ENCODE assay signal across 18 cellular contexts in genomic region chr14:68834816-68835215, GRCh38.
"Had no signal": no experiment of that assay in that cellular context is flagged by ENCODE, and none has a peak within 500 bp of the region (broad histone marks: within the 10 kb centered on the region; RNA-seq: fewer than 3 reads in every experiment).

No MANE protein-coding gene starts in this region.

- H3K4me3 Mint-ChIP-seq: activated naive CD4-positive, alpha-beta T cell treated with anti-CD3 and anti-CD28 coated beads for 36 hours; activated naive CD8-positive, alpha-beta T cell treated with anti-CD3 and anti-CD28 coated beads, Interleukin-2, amount 50 U/mL, for 24 hours; effector memory CD8-positive, alpha-beta T cell; natural killer cell treated with Interleukin-12 subunit alpha and Interleukin-12 subunit beta and Interleukin-15 and Interleukin-18, amount 100 ng/mL, for 72 hours had no signal

- DNase-seq: activated CD4-positive, alpha-beta T cell treated with anti-CD3 and anti-CD28 coated beads for 1 hour; activated CD4-positive, alpha-beta T cell treated with anti-CD3 and anti-CD28 coated beads, Interleukin-2, amount 50 U/mL, for 4 hours; activated naive CD4-positive, alpha-beta T cell treated with anti-CD3 and anti-CD28 coated beads for 36 hours; activated naive CD8-positive, alpha-beta T cell treated with anti-CD3 and anti-CD28 coated beads, Interleukin-2, amount 50 U/mL, for 24 hours; aorta; dermis blood vessel endothelial cell; effector memory CD8-positive, alpha-beta T cell; foreskin keratinocyte; glutamatergic neuron; left ventricle myocardium superior; mesenchymal stem cell; posterior cingulate gyrus; retina; stimulated activated CD4-positive, alpha-beta T cell treated with anti-CD3 and anti-CD28 coated beads, Interleukin-4, amount 100 ng/mL, for 1 hour; stimulated activated naive CD8-positive, alpha-beta T cell treated with anti-CD3 and anti-CD28 coated beads, Interleukin-15, Interleukin-2, amounts not matched to agents 100 U/mL and 50 U/mL, for 24 hours; transverse colon had no signal

- ATAC-seq: activated naive CD8-positive, alpha-beta T cell treated with anti-CD3 and anti-CD28 coated beads, Interleukin-2, amount 50 U/mL, for 24 hours; foreskin keratinocyte; left ventricle myocardium superior; natural killer cell treated with Interleukin-12 subunit alpha and Interleukin-12 subunit beta and Interleukin-15 and Interleukin-18, amount 100 ng/mL, for 72 hours; stimulated activated naive CD8-positive, alpha-beta T cell treated with anti-CD3 and anti-CD28 coated beads, Interleukin-15, Interleukin-2, amounts not matched to agents 100 U/mL and 50 U/mL, for 24 hours had no signal

- H3K27me3 Mint-ChIP-seq: activated naive CD8-positive, alpha-beta T cell treated with anti-CD3 and anti-CD28 coated beads, Interleukin-2, amount 50 U/mL, for 24 hours; effector memory CD8-positive, alpha-beta T cell; natural killer cell treated with Interleukin-12 subunit alpha and Interleukin-12 subunit beta and Interleukin-15 and Interleukin-18, amount 100 ng/mL, for 72 hours had no signal

- H3K27ac Mint-ChIP-seq: activated naive CD4-positive, alpha-beta T cell treated with anti-CD3 and anti-CD28 coated beads for 36 hours; activated naive CD8-positive, alpha-beta T cell treated with anti-CD3 and anti-CD28 coated beads, Interleukin-2, amount 50 U/mL, for 24 hours; activated T-helper 2 cell treated with anti-CD3 and anti-CD28 coated beads, Interferon-gamma antibody, Interleukin-2, Interleukin-4, amounts not matched to agents 10 μg/mL and 5 μg/mL and 100 μg/mL, durations not matched to agents 14 hours and 24 hours and 36 hours; effector memory CD8-positive, alpha-beta T cell had no signal
